In the genomic region with DNA sequence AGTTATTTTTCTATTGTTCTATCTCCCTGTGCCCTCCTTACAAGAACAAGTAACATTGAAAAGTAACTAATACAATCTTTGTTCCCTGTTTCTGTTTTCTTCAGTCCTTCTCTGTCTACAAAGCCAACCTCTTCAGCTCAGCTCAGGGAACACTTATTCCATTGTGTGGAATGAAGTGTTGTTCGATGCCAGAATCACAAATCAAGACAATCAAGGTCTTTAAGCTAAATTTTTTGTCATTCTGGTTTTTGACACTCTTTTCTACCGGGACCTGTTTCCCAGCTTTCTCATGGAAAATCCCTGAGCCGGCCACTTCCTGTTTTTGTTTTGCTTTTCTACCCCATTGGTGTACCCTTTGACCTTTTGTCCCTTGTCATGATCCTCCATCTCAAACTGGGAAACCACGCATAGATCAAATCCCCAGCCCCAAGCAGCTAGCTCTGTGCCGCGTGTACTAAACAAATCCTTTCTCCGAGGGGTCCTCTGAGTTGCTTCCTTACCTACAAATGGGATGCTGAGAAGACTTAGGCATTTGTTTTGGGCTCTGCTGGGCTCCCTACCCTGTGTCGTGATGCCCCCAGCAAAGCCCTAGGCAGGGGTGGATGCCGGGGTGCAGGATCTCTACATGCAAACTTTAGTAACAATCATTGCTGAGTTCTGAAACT, we compare ENCODE assay signal across 8 cellular contexts.
DNase-seq lines count a peak whose midpoint lies in the region; ATAC-seq and TF ChIP-seq lines count a peak whose summit lies in the region.

No MANE protein-coding gene starts in this region.

- intact Hi-C loops in heart left ventricle (cut with DNase I) = loop anchor here in 7 of 10 donors (5.0 to 10.0 kb wide), 7 partner anchors 60 to 385 kb away; a partner anchor contains a TSS

- H3K4me3 ChIP-seq in GM23338 (no peak overlapping the region), heart left ventricle (no peak overlapping the region)
- no peak overlapping the region for H3K4me3 ChIP-seq in effector memory CD4-positive, alpha-beta T cell (ENCODE audit: insufficient read depth, low read depth, low read length, poor library complexity, severe bottlenecking)

- H3K27ac Mint-ChIP-seq in GM23338 = peak overlapping the region; percentile 42
- H3K27ac Mint-ChIP-seq in activated CD4-positive, alpha-beta memory T cell treated with anti-CD3 and anti-CD28 coated beads, Interleukin-2, amount 10 ng/mL, durations not matched to agents 7 days and 5 days = peak overlapping the region; percentile 63

- CTCF ChIA-PET in activated CD4-positive, alpha-beta memory T cell treated with anti-CD3 and anti-CD28 coated beads, Interleukin-2, amount 10 ng/mL, durations not matched to agents 7 days and 5 days (lab: Charles Lee) = interaction anchor here (0.8 to 2.0 kb wide), 2 partner anchors 21 to 97 kb away, joined by 3 to 7 read pairs; no protein-coding TSS in a partner anchor

- no peak for TF ChIP-seq POLR2A in heart left ventricle (IDR thresholded peaks at IDR 0.05)

- H3K9me2 ChIP-seq in GM23338 (ENCODE audit: insufficient read depth) = no peaks in the 10 kb centered on the region

- peak; percentile 59 for DNase-seq in GM23338 (ENCODE audit: low spot score)
- no peak for DNase-seq in activated CD4-positive, alpha-beta memory T cell treated with anti-CD3 and anti-CD28 coated beads, Interleukin-2, amount 10 ng/mL, durations not matched to agents 7 days and 5 days
- DNase-seq in heart left ventricle = peak in 1 of 5 donors; percentile 46
- peak; percentile 87 for DNase-seq in renal cortical epithelial cell (ENCODE audit: low read depth)
- DNase-seq in DMS53 (lab: John Stamatoyannopoulos, UW) = no peak
- DNase-seq in ACHN = no peak
- no peak for DNase-seq in effector memory CD4-positive, alpha-beta T cell

- no peaks in the 10 kb centered on the region for H3K79me2 ChIP-seq in GM23338 (replicated peaks; ENCODE audit: insufficient read depth)

- peaks cover 24% of the 10 kb centered on the region for H3K4me1 Mint-ChIP-seq in GM23338
- peaks cover 67% of the 10 kb centered on the region for H3K4me1 Mint-ChIP-seq in activated CD4-positive, alpha-beta memory T cell treated with anti-CD3 and anti-CD28 coated beads, Interleukin-2, amount 10 ng/mL, durations not matched to agents 7 days and 5 days

- peaks cover 27% of the 10 kb centered on the region for H3K4me1 ChIP-seq in GM23338 (ENCODE audit: insufficient read depth)
- peaks cover 15 to 73% (median 35%) of the 10 kb centered on the region in 12 donors for H3K4me1 ChIP-seq in heart left ventricle
- peaks cover 14% of the 10 kb centered on the region for H3K4me1 ChIP-seq in effector memory CD4-positive, alpha-beta T cell (ENCODE audit: control insufficient read depth, insufficient read depth, low read length, poor library complexity, severe bottlenecking)

- TF ChIP-seq CTCF in GM23338 (conservative IDR thresholded peaks at IDR 0.05; ENCODE audit: low read depth in 2 of 2) = no peak
- no peak for TF ChIP-seq CTCF in heart left ventricle (IDR thresholded peaks at IDR 0.05)

- H4K20me1 ChIP-seq in GM23338 (replicated peaks; ENCODE audit: insufficient read depth) = no peaks in the 10 kb centered on the region

- POLR2A ChIA-PET in activated CD4-positive, alpha-beta memory T cell treated with anti-CD3 and anti-CD28 coated beads, Interleukin-2, amount 10 ng/mL, durations not matched to agents 7 days and 5 days (lab: Charles Lee) = interaction anchor here (0.9 to 1.4 kb wide), 6 partner anchors 9 to 382 kb away, joined by 3 to 7 read pairs (median 4); no protein-coding TSS in a partner anchor

- ATAC-seq in GM23338 = peak; percentile 71
- ATAC-seq in heart left ventricle = peak; percentile 23 to 43 (median 32)
- no peak for ATAC-seq in GM19035 (IDR thresholded peaks at IDR 0.05; ENCODE audit: unreplicated experiment)

- H3K27me3 Mint-ChIP-seq in GM23338 (ENCODE audit: insufficient read depth, low read depth, poor library complexity) = peaks cover 6% of the 10 kb centered on the region
- no peaks in the 10 kb centered on the region for H3K27me3 Mint-ChIP-seq in activated CD4-positive, alpha-beta memory T cell treated with anti-CD3 and anti-CD28 coated beads, Interleukin-2, amount 10 ng/mL, durations not matched to agents 7 days and 5 days

- H3K9me3 ChIP-seq in heart left ventricle = no peaks in the 10 kb centered on the region
- H3K9me3 ChIP-seq in effector memory CD4-positive, alpha-beta T cell (ENCODE audit: control insufficient read depth, low read length) = no peaks in the 10 kb centered on the region

- no peaks in the 10 kb centered on the region; the same call in 1 of the 2 replicates for H3F3A ChIP-seq in GM23338 (replicated peaks; ENCODE audit: low read depth)

- H3K36me3 Mint-ChIP-seq in GM23338 (ENCODE audit: low read depth) = peaks cover 2% of the 10 kb centered on the region; the same call in 1 of the 3 replicates
- peaks cover 18% of the 10 kb centered on the region for H3K36me3 Mint-ChIP-seq in activated CD4-positive, alpha-beta memory T cell treated with anti-CD3 and anti-CD28 coated beads, Interleukin-2, amount 10 ng/mL, durations not matched to agents 7 days and 5 days (ENCODE audit: low read depth)

- peak overlapping the region; percentile 30; the same call in 1 of the 2 replicates for H3K4me2 ChIP-seq in GM23338

- peak overlapping the region; percentile 96 for H3K27ac ChIP-seq in GM23338 (ENCODE audit: low read depth)
- H3K27ac ChIP-seq in heart left ventricle = peak overlapping the region; percentile 79 to 98 (median 90)
- no peak overlapping the region for H3K27ac ChIP-seq in effector memory CD4-positive, alpha-beta T cell (ENCODE audit: insufficient read depth, low read length, poor library complexity, severe bottlenecking)

- peak overlapping the region; percentile 64; the same call in 1 of the 2 replicates for H2AFZ ChIP-seq in GM23338

- WGBS in heart left ventricle, 4 donors = 35 to 50% (median 44%) methylated on average over 9 of the region's 9 CpGs

- H3K4me3 Mint-ChIP-seq in GM23338 = no peak overlapping the region
- H3K4me3 Mint-ChIP-seq in activated CD4-positive, alpha-beta memory T cell treated with anti-CD3 and anti-CD28 coated beads, Interleukin-2, amount 10 ng/mL, durations not matched to agents 7 days and 5 days = no peak overlapping the region

- no peaks in the 10 kb centered on the region; the same call in 2 of the 3 replicates for H3K9me3 Mint-ChIP-seq in GM23338
- H3K9me3 Mint-ChIP-seq in activated CD4-positive, alpha-beta memory T cell treated with anti-CD3 and anti-CD28 coated beads, Interleukin-2, amount 10 ng/mL, durations not matched to agents 7 days and 5 days = peaks cover 8% of the 10 kb centered on the region

- H3K36me3 ChIP-seq in GM23338 (ENCODE audit: insufficient read depth) (no peaks in the 10 kb centered on the region), heart left ventricle (no peaks in the 10 kb centered on the region)
- no peaks in the 10 kb centered on the region for H3K36me3 ChIP-seq in effector memory CD4-positive, alpha-beta T cell (ENCODE audit: control insufficient read depth, insufficient read depth, low read length)

- in situ Hi-C loops in ACHN (cut with HindIII; ENCODE audit: low pct_ligation_motif_present, low pct_unique_long_range_greater_than_20kb, low sequenced_read_pairs) = no loop called here

- H3K27me3 ChIP-seq in GM23338 (ENCODE audit: insufficient read depth) (no peaks in the 10 kb centered on the region), heart left ventricle (no peaks in the 10 kb centered on the region)
- no peaks in the 10 kb centered on the region for H3K27me3 ChIP-seq in effector memory CD4-positive, alpha-beta T cell (replicated peaks; ENCODE audit: control insufficient read depth, insufficient read depth, low read length, poor library complexity, severe bottlenecking)

TF ChIP-seq in GM23338, 12 proteins besides CTCF, POLR2A, EP300 and RAD21:
- 0 out of 2 replicates have a peak, but pooled peaks have one; percentile 15 for TF ChIP-seq ZNF114 (CRISPR knock-in tag; IDR thresholded peaks at IDR 0.05)
- no peak for TF ChIP-seq EZH2 (IDR thresholded peaks at IDR 0.05; ENCODE audit: low read depth, unreplicated experiment)

Comparison
In these comparisons a context has a peak if more than half of its experiments do, and no peak if none do; other contexts are left out.
1. DNase-seq: peak in GM23338 (single experiment) and renal cortical epithelial cell (single experiment); none in activated CD4-positive, alpha-beta memory T cell treated with anti-CD3 and anti-CD28 coated beads, Interleukin-2, amount 10 ng/mL, durations not matched to agents 7 days and 5 days (single experiment), DMS53 (single experiment), ACHN (single experiment) and effector memory CD4-positive, alpha-beta T cell (0 of 3).